In genomic region chr3:65596511-65597224, GRCh38 we compare ENCODE assay signal across 11 cellular contexts.
DNase-seq lines count a peak whose midpoint lies in the region; FAIRE-seq and TF ChIP-seq lines count a peak whose summit lies in the region.
"Had no signal": no experiment of that assay in that cellular context is flagged by ENCODE, and none has a peak within 500 bp of the region (broad histone marks: within the 10 kb centered on the region; RNA-seq: fewer than 3 reads in every experiment).

No MANE protein-coding gene starts in this region.

- intact Hi-C loops in stomach (cut with DNase I; ENCODE audit: low total_unique reads) (no loop called here), posterior vena cava (cut with DNase I) (no loop called here)

- no peaks in the 10 kb centered on the region for H3K9me3 Mint-ChIP-seq in astrocyte (ENCODE audit: unreplicated experiment)

- peak overlapping the region; percentile 81 for H3K4me3 Mint-ChIP-seq in astrocyte (ENCODE audit: unreplicated experiment)
- H3K4me3 Mint-ChIP-seq: activated CD4-positive, alpha-beta T cell treated with anti-CD3 and anti-CD28 coated beads for 36 hours had no signal

- H3K4me2 ChIP-seq in astrocyte (ENCODE audit: low read length), result peak overlapping the region; percentile 90

- H3K4me3 ChIP-seq in HUES6 (ENCODE audit: low read depth, low read length) (peak overlapping the region; percentile 75), astrocyte (ENCODE audit: insufficient read depth, low read depth, low read length) (peak overlapping the region; percentile 45), iPS-18a (ENCODE audit: low read length) (peak overlapping the region; percentile 86), stomach (peak overlapping the region; percentile 25 to 37 (median 32))
- H3K4me3 ChIP-seq: left lung had no signal

- no peaks in the 10 kb centered on the region for H3K36me3 ChIP-seq in HUES6 (ENCODE audit: control insufficient read depth, insufficient read depth, low read length)
- H3K36me3 ChIP-seq in astrocyte (ENCODE audit: insufficient read depth, low read length), result no peaks in the 10 kb centered on the region
- no peaks in the 10 kb centered on the region for H3K36me3 ChIP-seq in iPS-18a (ENCODE audit: control insufficient read depth, low read depth, low read length)
- no peaks in the 10 kb centered on the region for H3K36me3 ChIP-seq in stomach
- H3K36me3 ChIP-seq: left lung had no signal

- H3K27me3 ChIP-seq in HUES6 (ENCODE audit: control insufficient read depth, insufficient read depth, low read length) (no peaks in the 10 kb centered on the region; the same call in 1 of the 2 replicates), astrocyte (ENCODE audit: insufficient read depth, low read length) (no peaks in the 10 kb centered on the region), iPS-18a (ENCODE audit: control insufficient read depth, insufficient read depth, low read length) (no peaks in the 10 kb centered on the region), stomach (peaks cover 0 to 17% (median 0%) of the 10 kb centered on the region in 3 donors)

- H3K9me3 ChIP-seq in HUES6 (ENCODE audit: control insufficient read depth, insufficient read depth, low read depth, low read length) (no peaks in the 10 kb centered on the region), astrocyte (ENCODE audit: insufficient read depth, low read depth, low read length) (no peaks in the 10 kb centered on the region), iPS-18a (ENCODE audit: control insufficient read depth, low read depth, low read length) (no peaks in the 10 kb centered on the region), stomach (no peaks in the 10 kb centered on the region)
- H3K9me3 ChIP-seq: left lung had no signal

- FAIRE-seq in astrocyte (lab: Jason Lieb, UNC), result no peak
- FAIRE-seq: bronchial epithelial cell had no signal

- no peaks in the 10 kb centered on the region for H3K27me3 Mint-ChIP-seq in astrocyte (ENCODE audit: low read depth, unreplicated experiment)

- no peaks in the 10 kb centered on the region for H3K36me3 Mint-ChIP-seq in astrocyte (ENCODE audit: low read depth, unreplicated experiment)

- peaks cover 26% of the 10 kb centered on the region for H3K4me1 Mint-ChIP-seq in astrocyte (ENCODE audit: low read depth, unreplicated experiment)
- H3K4me1 Mint-ChIP-seq: activated CD4-positive, alpha-beta T cell treated with anti-CD3 and anti-CD28 coated beads for 36 hours had no signal

- 33 to 44% (median 40%) methylated on average over 13 of the region's 13 CpGs for WGBS in stomach, 5 donors

- TF ChIP-seq CTCF in astrocyte (IDR thresholded peaks at IDR 0.05; ENCODE audit: insufficient read depth, low read depth, low read length) (no peak), stomach (IDR thresholded peaks at IDR 0.05) (no peak)

- no peaks in the 10 kb centered on the region for H3K79me2 ChIP-seq in astrocyte (ENCODE audit: insufficient read depth, low read length)

- no peak for TF ChIP-seq EP300 in stomach (IDR thresholded peaks at IDR 0.05)

- H3K27ac ChIP-seq in HUES6 (ENCODE audit: low read depth, low read length) (peak overlapping the region; percentile 82), astrocyte (ENCODE audit: low read depth, low read length) (peak overlapping the region; percentile 25), iPS-18a (ENCODE audit: low read length) (peak overlapping the region; percentile 42), stomach (peak overlapping the region in 1 of 5 donors; percentile 7)
- H3K27ac ChIP-seq: left lung had no signal

- H3K4me1 ChIP-seq in HUES6 (ENCODE audit: control insufficient read depth, insufficient read depth, low read length) (peaks cover 56% of the 10 kb centered on the region), astrocyte (ENCODE audit: insufficient read depth, low read length) (peaks cover 8% of the 10 kb centered on the region), iPS-18a (ENCODE audit: control insufficient read depth, low read depth, low read length) (peaks cover 50% of the 10 kb centered on the region), stomach (peaks cover 15 to 30% (median 23%) of the 10 kb centered on the region in 4 donors)

- H4K20me1 ChIP-seq in astrocyte (ENCODE audit: insufficient read depth, low read length), result peaks cover 10% of the 10 kb centered on the region

- no peak for TF ChIP-seq POLR2A in stomach (IDR thresholded peaks at IDR 0.05)

- peak overlapping the region; percentile 76 for H3K9ac ChIP-seq in HUES6 (ENCODE audit: low read length)
- H3K9ac ChIP-seq in astrocyte (ENCODE audit: low read length), result peak overlapping the region; percentile 75
- H3K9ac ChIP-seq in iPS-18a (ENCODE audit: low read length), result peak overlapping the region; percentile 96

- no peak overlapping the region for H2AFZ ChIP-seq in astrocyte (ENCODE audit: low read depth, low read length)

- DNase-seq in astrocyte (ENCODE audit: low read depth) (no peak), stomach (no peak), LoVo (ENCODE audit: low spot score) (no peak), islet precursor cell (no peak), KG1 (lab: John Stamatoyannopoulos, UW) (no peak), posterior vena cava (ENCODE audit: low spot score) (no peak)
- DNase-seq: activated CD4-positive, alpha-beta T cell treated with anti-CD3 and anti-CD28 coated beads for 36 hours had no signal

- peak overlapping the region; percentile 79 for H3K27ac Mint-ChIP-seq in astrocyte (ENCODE audit: unreplicated experiment)
- H3K27ac Mint-ChIP-seq: activated CD4-positive, alpha-beta T cell treated with anti-CD3 and anti-CD28 coated beads for 36 hours had no signal

Comparison
In these comparisons a context has a peak if more than half of its experiments do, and no peak if none do; other contexts are left out.
1. H3K4me3 ChIP-seq: peak in every context shown above with its lines; median percentile 86 in iPS-18a; 75 in HUES6; 45 in astrocyte; 32 in stomach.